9 cellular contexts compared by ENCODE assay signal in genomic region chr10:110865804-110866482, GRCh38. TPM values are rescaled to one million over a fixed set of nuclear protein-coding genes. Genes with fewer than 3 reads are reported as not detected.
A peak's percentile ranks its signal among the peaks of the same experiment; 100 is the strongest.
DNase-seq lines count a peak whose midpoint lies in the region; ATAC-seq, FAIRE-seq and TF ChIP-seq lines count a peak whose summit lies in the region.
"Had no signal": no experiment of that assay in that cellular context is flagged by ENCODE, and none has a peak within 500 bp of the region (broad histone marks: within the 10 kb centered on the region; RNA-seq: fewer than 3 reads in every experiment).

No MANE protein-coding gene starts in this region.

- POLR2A ChIA-PET in activated B cell treated with CpG ODN at 0.5 μM for 24 hours (lab: Charles Lee): interaction anchor here (0.8 to 5.3 kb wide), 10 partner anchors 8 to 561 kb away, joined by 3 to 219 read pairs (median 9); partner anchors contain the start of genes BBIP1, SHOC2 and SMNDC1

- H3K4ac ChIP-seq in mesenchymal stem cell (ENCODE audit: low read depth in 1 of 2, low read length in 2 of 2): no peak overlapping the region

- no peaks in the 10 kb centered on the region for H3K36me3 ChIP-seq in mesenchymal stem cell (ENCODE audit: control insufficient read depth in 1 of 2, insufficient read depth in 2 of 2, low read depth in 1 of 2, low read length in 2 of 2)

- no peaks in the 10 kb centered on the region for H3K27me3 ChIP-seq in mesenchymal stem cell (ENCODE audit: control insufficient read depth in 1 of 2, insufficient read depth in 1 of 2, low read length in 2 of 2)

- no peak overlapping the region for H2BK5ac ChIP-seq in mesenchymal stem cell (ENCODE audit: low read depth, low read length, poor library complexity, severe bottlenecking)

- no peak for FAIRE-seq in urothelium cell line (lab: Jason Lieb, UNC)

- TF ChIP-seq CTCF in activated B cell treated with CpG ODN at 0.5 μM for 24 hours (IDR thresholded peaks at IDR 0.05): no peak

- H3K23ac ChIP-seq in mesenchymal stem cell (ENCODE audit: low read length in 2 of 2): no peak overlapping the region

- in situ Hi-C loops in ACHN (cut with HindIII; ENCODE audit: low pct_ligation_motif_present, low pct_unique_long_range_greater_than_20kb, low sequenced_read_pairs): no loop called here

- no peak overlapping the region for H2AK5ac ChIP-seq in mesenchymal stem cell (ENCODE audit: low read length, severe bottlenecking)

- H3K9me3 ChIP-seq in mesenchymal stem cell (ENCODE audit: control insufficient read depth, low read length): no peaks in the 10 kb centered on the region

- 92% methylated on average over 4 of the region's 4 CpGs for WGBS in mesenchymal stem cell

- peak overlapping the region; percentile 76 for H4K8ac ChIP-seq in mesenchymal stem cell (ENCODE audit: low read length)

- no peaks in the 10 kb centered on the region for H3K9me3 Mint-ChIP-seq in activated B cell treated with CpG ODN at 0.5 μM for 24 hours

- DNase-seq in ACHN: peak; percentile 9
- no peak for DNase-seq in activated B cell treated with CpG ODN at 0.5 μM for 24 hours
- DNase-seq in mesenchymal stem cell: no peak
- DNase-seq in DMS53 treated with DMSO at 0.1 percent for 48 hours (lab: John Stamatoyannopoulos, UW; ENCODE audit: unreplicated experiment): no peak
- no peak for DNase-seq in globus pallidus (ENCODE audit: low spot score)
- DNase-seq in NCI-H2196 treated with DMSO at 0.1 percent for 48 hours (lab: John Stamatoyannopoulos, UW; ENCODE audit: unreplicated experiment): no peak
- no peak for DNase-seq in urothelium cell line (ENCODE audit: low spot score)
- DNase-seq: NCI-H2081 treated with DMSO at 0.1 percent for 48 hours had no signal

- no peaks in the 10 kb centered on the region for H3K4me1 ChIP-seq in mesenchymal stem cell (ENCODE audit: control insufficient read depth, insufficient read depth, low read depth, low read length)

- peak overlapping the region; percentile 97 for H3K27ac Mint-ChIP-seq in activated B cell treated with CpG ODN at 0.5 μM for 24 hours

- no peak overlapping the region for H2BK120ac ChIP-seq in mesenchymal stem cell (ENCODE audit: low read depth, low read length)

- H2AFZ ChIP-seq in mesenchymal stem cell (ENCODE audit: low read depth, low read length): no peak overlapping the region

- intact Hi-C loops in activated B cell treated with CpG ODN at 0.5 μM for 24 hours (cut with micrococcal nuclease): loop anchor here (1.0 to 10.0 kb wide), 4 partner anchors 27 to 951 kb away; no protein-coding TSS in a partner anchor

- H3K36me3 Mint-ChIP-seq in activated B cell treated with CpG ODN at 0.5 μM for 24 hours (ENCODE audit: low read depth): no peaks in the 10 kb centered on the region

- H3K9ac ChIP-seq in mesenchymal stem cell (ENCODE audit: low read length): peak overlapping the region; percentile 72

- H3K14ac ChIP-seq in mesenchymal stem cell (ENCODE audit: low read length in 2 of 2): no peak overlapping the region

- peak overlapping the region; percentile 76 for H3K4me3 Mint-ChIP-seq in activated B cell treated with CpG ODN at 0.5 μM for 24 hours

- peaks cover 98% of the 10 kb centered on the region for H3K4me1 Mint-ChIP-seq in activated B cell treated with CpG ODN at 0.5 μM for 24 hours

- no peak overlapping the region for H2BK15ac ChIP-seq in mesenchymal stem cell (ENCODE audit: low read depth, poor library complexity, severe bottlenecking)

- H3K27me3 Mint-ChIP-seq in activated B cell treated with CpG ODN at 0.5 μM for 24 hours: no peaks in the 10 kb centered on the region

- no peak overlapping the region for H3K27ac ChIP-seq in mesenchymal stem cell (ENCODE audit: low read length, poor library complexity, severe bottlenecking)

- CTCF ChIA-PET in activated B cell treated with CpG ODN at 0.5 μM for 24 hours (lab: Charles Lee): interaction anchor here (1.3 to 2.8 kb wide), 3 partner anchors 23 to 62 kb away, joined by 4 to 17 read pairs (median 5); no protein-coding TSS in a partner anchor

- no peak overlapping the region for H4K91ac ChIP-seq in mesenchymal stem cell (ENCODE audit: low read length)

- H3K79me1 ChIP-seq in mesenchymal stem cell (replicated peaks; ENCODE audit: low read length, poor library complexity, severe bottlenecking): no peaks in the 10 kb centered on the region

- H3K18ac ChIP-seq in mesenchymal stem cell (ENCODE audit: low read depth in 1 of 2, low read length in 2 of 2): no peak overlapping the region

- ATAC-seq in GM21515 (IDR thresholded peaks at IDR 0.05; ENCODE audit: unreplicated experiment) (peak; percentile 22), activated B cell treated with CpG ODN at 0.5 μM for 24 hours (ENCODE audit: low read depth) (peak; percentile 52)

- H3K4me3 ChIP-seq in mesenchymal stem cell (ENCODE audit: insufficient read depth in 1 of 2, low read depth in 1 of 2, low read length in 2 of 2): no peak overlapping the region

- no peak overlapping the region for H3K4me2 ChIP-seq in mesenchymal stem cell (ENCODE audit: low read length, poor library complexity, severe bottlenecking)

- peak overlapping the region in 1 of 2 experiments; percentile 24 for H2BK12ac ChIP-seq in mesenchymal stem cell (ENCODE audit: low read length in 2 of 2)

RNA-seq across cellular contexts. Expression of gene PDCD4, which starts 5.8 kb away (rescaled TPM):
- 143 and 145 TPM in 2 replicates for total RNA-seq in activated B cell treated with CpG ODN at 0.5 μM for 24 hours
- 35.1 TPM for polyA plus RNA-seq in mesenchymal stem cell (2013, experiment 1 of 2)
- 36.7 TPM for polyA plus RNA-seq in mesenchymal stem cell (2013, experiment 2 of 2)

RNA-seq across cellular contexts. Expression of gene BBIP1, which starts 53.0 kb away (rescaled TPM):
- 28.4 and 29.0 TPM in 2 replicates for total RNA-seq in activated B cell treated with CpG ODN at 0.5 μM for 24 hours
- polyA plus RNA-seq in mesenchymal stem cell (2013, experiment 1 of 2): 42.1 TPM
- 44.6 TPM for polyA plus RNA-seq in mesenchymal stem cell (2013, experiment 2 of 2)

RNA-seq across cellular contexts. Expression of gene SHOC2, which starts 53.5 kb away (rescaled TPM):
- 92.7 and 106 TPM in 2 replicates for total RNA-seq in activated B cell treated with CpG ODN at 0.5 μM for 24 hours
- polyA plus RNA-seq in mesenchymal stem cell (2013, experiment 1 of 2): 35.4 TPM
- 37.1 TPM for polyA plus RNA-seq in mesenchymal stem cell (2013, experiment 2 of 2)
